In genomic region chr4:54625391-54625790, GRCh38 we compare ENCODE assay signal across 1 cellular context.
TF ChIP-seq lines count a peak whose summit lies in the region.

No MANE protein-coding gene starts in this region.

TF ChIP-seq in IMR-90, 13 proteins besides CTCF, POLR2A, EP300 and RAD21 (continued from another document):
- TF ChIP-seq CHD1 (IDR thresholded peaks at IDR 0.05; ENCODE audit: low read depth, low read length) (no peak), RCOR1 (IDR thresholded peaks at IDR 0.05; ENCODE audit: insufficient replicate concordance, low read length) (no peak), SMC3 (IDR thresholded peaks at IDR 0.05; ENCODE audit: low read depth, low read length) (no peak), MAFK (IDR thresholded peaks at IDR 0.05; ENCODE audit: low read depth, low read length) (no peak)
TF ChIP-seq in IMR-90: peak in this region for 0.
